In the genomic region with DNA sequence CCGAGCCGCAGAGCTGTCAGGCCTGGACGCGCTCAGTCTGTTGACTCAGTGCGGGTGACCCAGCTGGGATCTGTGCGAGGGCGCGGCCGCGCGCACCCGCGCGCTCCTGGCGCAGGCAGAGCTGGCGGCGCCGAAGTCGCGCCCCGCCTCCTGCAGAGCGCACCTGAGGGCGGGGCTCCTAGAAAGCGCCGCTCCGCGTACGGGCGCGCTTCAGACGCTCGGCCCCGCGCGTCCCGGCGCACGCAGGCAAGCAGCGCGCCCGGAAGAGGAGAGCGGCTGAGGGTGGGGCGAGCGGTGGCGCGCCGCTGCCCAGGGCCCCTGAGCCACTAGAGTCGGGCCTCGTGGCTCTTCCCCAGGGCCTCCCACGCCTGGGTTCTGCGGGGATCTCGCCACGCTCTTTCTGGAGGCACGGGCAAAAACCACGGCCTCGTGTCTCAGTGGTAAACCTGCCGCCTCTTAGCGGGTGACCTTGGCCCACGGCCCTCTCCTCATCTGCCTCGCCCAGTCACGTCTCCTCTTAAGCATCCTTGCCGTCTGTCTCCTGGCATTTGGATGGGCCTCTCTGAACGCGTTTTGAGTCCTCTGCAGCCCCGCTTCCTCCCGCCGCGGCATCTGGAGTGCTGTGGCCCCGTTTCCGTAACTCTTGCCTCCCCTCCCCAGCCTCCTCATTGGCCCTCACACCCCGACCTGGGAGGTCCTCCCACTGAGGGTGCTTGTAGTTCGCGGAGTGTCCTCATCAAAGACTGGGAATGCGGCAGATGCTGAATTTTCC, we compare ENCODE assay signal across 8 cellular contexts. TPM values are rescaled to one million over a fixed set of nuclear protein-coding genes. Genes with fewer than 3 reads are reported as not detected.
A peak's percentile ranks its signal among the peaks of the same experiment; 100 is the strongest.
DNase-seq lines count a peak whose midpoint lies in the region; ATAC-seq and TF ChIP-seq lines count a peak whose summit lies in the region.

A gene with protein sequence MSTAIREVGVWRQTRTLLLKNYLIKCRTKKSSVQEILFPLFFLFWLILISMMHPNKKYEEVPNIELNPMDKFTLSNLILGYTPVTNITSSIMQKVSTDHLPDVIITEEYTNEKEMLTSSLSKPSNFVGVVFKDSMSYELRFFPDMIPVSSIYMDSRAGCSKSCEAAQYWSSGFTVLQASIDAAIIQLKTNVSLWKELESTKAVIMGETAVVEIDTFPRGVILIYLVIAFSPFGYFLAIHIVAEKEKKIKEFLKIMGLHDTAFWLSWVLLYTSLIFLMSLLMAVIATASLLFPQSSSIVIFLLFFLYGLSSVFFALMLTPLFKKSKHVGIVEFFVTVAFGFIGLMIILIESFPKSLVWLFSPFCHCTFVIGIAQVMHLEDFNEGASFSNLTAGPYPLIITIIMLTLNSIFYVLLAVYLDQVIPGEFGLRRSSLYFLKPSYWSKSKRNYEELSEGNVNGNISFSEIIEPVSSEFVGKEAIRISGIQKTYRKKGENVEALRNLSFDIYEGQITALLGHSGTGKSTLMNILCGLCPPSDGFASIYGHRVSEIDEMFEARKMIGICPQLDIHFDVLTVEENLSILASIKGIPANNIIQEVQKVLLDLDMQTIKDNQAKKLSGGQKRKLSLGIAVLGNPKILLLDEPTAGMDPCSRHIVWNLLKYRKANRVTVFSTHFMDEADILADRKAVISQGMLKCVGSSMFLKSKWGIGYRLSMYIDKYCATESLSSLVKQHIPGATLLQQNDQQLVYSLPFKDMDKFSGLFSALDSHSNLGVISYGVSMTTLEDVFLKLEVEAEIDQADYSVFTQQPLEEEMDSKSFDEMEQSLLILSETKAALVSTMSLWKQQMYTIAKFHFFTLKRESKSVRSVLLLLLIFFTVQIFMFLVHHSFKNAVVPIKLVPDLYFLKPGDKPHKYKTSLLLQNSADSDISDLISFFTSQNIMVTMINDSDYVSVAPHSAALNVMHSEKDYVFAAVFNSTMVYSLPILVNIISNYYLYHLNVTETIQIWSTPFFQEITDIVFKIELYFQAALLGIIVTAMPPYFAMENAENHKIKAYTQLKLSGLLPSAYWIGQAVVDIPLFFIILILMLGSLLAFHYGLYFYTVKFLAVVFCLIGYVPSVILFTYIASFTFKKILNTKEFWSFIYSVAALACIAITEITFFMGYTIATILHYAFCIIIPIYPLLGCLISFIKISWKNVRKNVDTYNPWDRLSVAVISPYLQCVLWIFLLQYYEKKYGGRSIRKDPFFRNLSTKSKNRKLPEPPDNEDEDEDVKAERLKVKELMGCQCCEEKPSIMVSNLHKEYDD (N-terminal part only) (minus strand): TSS at position 74 of the 772 bp plus-strand sequence. CDS start 12,718 bp downstream, outside the sequence.

- H3K4me3 Mint-ChIP-seq in type B pancreatic cell = peak within 1 kb of the TSS; percentile 96

- ATAC-seq in HG02678 (IDR thresholded peaks at IDR 0.05; ENCODE audit: unreplicated experiment) (peak; percentile 94), heart right ventricle (peak; percentile 96 to 100 (median 98))

- peaks cover 0 to 7% (median 0%) of the 10 kb centered on the region in 7 donors for H3K27me3 ChIP-seq in heart right ventricle

- no peaks in the 10 kb centered on the region for H3K9me3 ChIP-seq in heart right ventricle

- peaks cover 9% of the 10 kb centered on the region for H3K27me3 Mint-ChIP-seq in type B pancreatic cell

- no peaks in the 10 kb centered on the region for H3K9me3 Mint-ChIP-seq in type B pancreatic cell

- DNase-seq in GM12865 (ENCODE audit: low read depth) (peak; percentile 98), NCI-H128 (lab: John Stamatoyannopoulos, UW; ENCODE audit: unreplicated experiment) (peak; percentile 77), T follicular helper cell (ENCODE audit: low read depth) (peak; percentile 86), amniotic epithelial cell (ENCODE audit: low read depth) (peak; percentile 93), heart right ventricle (peak; percentile 78 to 86), posterior cingulate gyrus (peak; percentile 54 to 98 (median 76)), type B pancreatic cell (ENCODE audit: extremely low spot score, unreplicated experiment) (peak; percentile 89)

- no peaks in the 10 kb centered on the region for H3K36me3 Mint-ChIP-seq in type B pancreatic cell

- H3K4me1 ChIP-seq in heart right ventricle = peaks cover 0 to 33% (median 12%) of the 10 kb centered on the region in 9 donors

- WGBS in heart right ventricle, 2 donors = 1% methylated on average over 67 to 74 of the region's 74 CpGs

- intact Hi-C loops in heart right ventricle (cut with DNase I) = loop anchor here in 1 of 10 donors (5.0 kb wide), 1 partner anchor 155 kb away; no protein-coding TSS in a partner anchor
- intact Hi-C loops in posterior cingulate gyrus (cut with DNase I) = no loop called here

- peaks cover 29% of the 10 kb centered on the region for H3K4me1 Mint-ChIP-seq in type B pancreatic cell (ENCODE audit: unreplicated experiment)

- H3K27ac Mint-ChIP-seq in type B pancreatic cell = peak within 1 kb of the TSS; percentile 93

- H3K4me3 ChIP-seq in GM12865 (ENCODE audit: low read depth, low read length) (peak within 1 kb of the TSS; percentile 84), heart right ventricle (peak within 1 kb of the TSS; percentile 59 to 95 (median 78))

- TF ChIP-seq CTCF in GM12865 (IDR thresholded peaks at IDR 0.05; ENCODE audit: insufficient read depth, low read depth, low read length, missing control alignments) (no peak), heart right ventricle (IDR thresholded peaks at IDR 0.05) (no peak), type B pancreatic cell (conservative IDR thresholded peaks at IDR 0.05) (no peak)

- H3K36me3 ChIP-seq in heart right ventricle = no peaks in the 10 kb centered on the region

- H3K27ac ChIP-seq in heart right ventricle = peak within 1 kb of the TSS; percentile 57 to 90 (median 86)

RNA-seq across cellular contexts. Expression of the gene that starts here (rescaled TPM):
- total RNA-seq in heart right ventricle = 10 to 100 TPM; 16.2 to 26.6 (median 19.3) TPM
- polyA plus RNA-seq in heart right ventricle = 10 to 100 TPM in 1 of 2 donors, 1 to 10 TPM in 1; 6.9 to 46.7 TPM
- total RNA-seq in type B pancreatic cell (ENCODE audit: low replicate concordance) = 14.6 and 21.7 TPM in 2 replicates

Comparison
In these comparisons a context has a peak if more than half of its experiments do, and no peak if none do; other contexts are left out.
1. Peak in every context shown above with its lines: DNase-seq, ATAC-seq, H3K4me3 ChIP-seq and H3K27ac ChIP-seq.